In genomic region chr10:8876171-8876570, GRCh38 we compare ENCODE assay signal across 1 cellular context.
TF ChIP-seq lines count a peak whose summit lies in the region.

No MANE protein-coding gene starts in this region.

TF ChIP-seq in GM12878, 131 proteins besides CTCF, POLR2A, EP300 and RAD21 (continued from another document):
- TF ChIP-seq JUND (IDR thresholded peaks at IDR 0.05; ENCODE audit: low read depth, low read length) (no peak), TCF7 (IDR thresholded peaks at IDR 0.05; ENCODE audit: borderline replicate concordance) (no peak), KLF5 (IDR thresholded peaks at IDR 0.05; ENCODE audit: partially characterized antibody) (no peak), ESRRA (IDR thresholded peaks at IDR 0.05; ENCODE audit: low read length) (no peak), SP1 (IDR thresholded peaks at IDR 0.05; ENCODE audit: low read depth, low read length) (no peak), NFXL1 (IDR thresholded peaks at IDR 0.05; ENCODE audit: borderline replicate concordance) (no peak), FOXM1 (IDR thresholded peaks at IDR 0.05; ENCODE audit: low read depth, low read length) (no peak), EZH2 (IDR thresholded peaks at IDR 0.05; ENCODE audit: borderline replicate concordance, control insufficient read depth, low read depth, low read length) (no peak), RB1 (IDR thresholded peaks at IDR 0.05; ENCODE audit: borderline replicate concordance) (no peak), BRCA1 (IDR thresholded peaks at IDR 0.05; ENCODE audit: low read depth, low read length) (no peak), MEF2B (IDR thresholded peaks at IDR 0.05; ENCODE audit: partially characterized antibody, poor library complexity, severe bottlenecking) (no peak)
- TF ChIP-seq, protein P1, sequence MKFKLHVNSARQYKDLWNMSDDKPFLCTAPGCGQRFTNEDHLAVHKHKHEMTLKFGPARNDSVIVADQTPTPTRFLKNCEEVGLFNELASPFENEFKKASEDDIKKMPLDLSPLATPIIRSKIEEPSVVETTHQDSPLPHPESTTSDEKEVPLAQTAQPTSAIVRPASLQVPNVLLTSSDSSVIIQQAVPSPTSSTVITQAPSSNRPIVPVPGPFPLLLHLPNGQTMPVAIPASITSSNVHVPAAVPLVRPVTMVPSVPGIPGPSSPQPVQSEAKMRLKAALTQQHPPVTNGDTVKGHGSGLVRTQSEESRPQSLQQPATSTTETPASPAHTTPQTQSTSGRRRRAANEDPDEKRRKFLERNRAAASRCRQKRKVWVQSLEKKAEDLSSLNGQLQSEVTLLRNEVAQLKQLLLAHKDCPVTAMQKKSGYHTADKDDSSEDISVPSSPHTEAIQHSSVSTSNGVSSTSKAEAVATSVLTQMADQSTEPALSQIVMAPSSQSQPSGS (IDR thresholded peaks at IDR 0.05; ENCODE audit: low read length), result no peak
- TF ChIP-seq, protein P2, sequence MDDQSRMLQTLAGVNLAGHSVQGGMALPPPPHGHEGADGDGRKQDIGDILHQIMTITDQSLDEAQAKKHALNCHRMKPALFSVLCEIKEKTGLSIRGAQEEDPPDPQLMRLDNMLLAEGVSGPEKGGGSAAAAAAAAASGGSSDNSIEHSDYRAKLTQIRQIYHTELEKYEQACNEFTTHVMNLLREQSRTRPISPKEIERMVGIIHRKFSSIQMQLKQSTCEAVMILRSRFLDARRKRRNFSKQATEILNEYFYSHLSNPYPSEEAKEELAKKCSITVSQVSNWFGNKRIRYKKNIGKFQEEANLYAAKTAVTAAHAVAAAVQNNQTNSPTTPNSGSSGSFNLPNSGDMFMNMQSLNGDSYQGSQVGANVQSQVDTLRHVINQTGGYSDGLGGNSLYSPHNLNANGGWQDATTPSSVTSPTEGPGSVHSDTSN (IDR thresholded peaks at IDR 0.05; ENCODE audit: insufficient replicate concordance, low read depth, low read length), result no peak
